1 cellular context compared by ENCODE assay signal in genomic region chr1:58358311-58358710, GRCh38.
TF ChIP-seq lines count a peak whose summit lies in the region.

No MANE protein-coding gene starts in this region.

TF ChIP-seq in HEK293, 187 proteins besides CTCF, POLR2A, EP300 and RAD21 (continued from another document):
- TF ChIP-seq ZNF280C (tag by site-specific recombination; IDR thresholded peaks at IDR 0.05) (no peak), ZNF629 (tag by site-specific recombination; IDR thresholded peaks at IDR 0.05) (no peak), ZNF366 (tag by site-specific recombination; conservative IDR thresholded peaks at IDR 0.05) (0 out of 2 replicates have a peak, but pooled peaks have one; percentile 24), ZNF645 (tag by site-specific recombination; IDR thresholded peaks at IDR 0.05) (no peak), ZNF155 (tag by site-specific recombination; IDR thresholded peaks at IDR 0.05) (no peak), ZNF133 (tag by site-specific recombination; IDR thresholded peaks at IDR 0.05) (no peak), ZNF514 (tag by site-specific recombination; IDR thresholded peaks at IDR 0.05) (no peak), ZNF621 (tag by site-specific recombination; IDR thresholded peaks at IDR 0.05) (no peak), ZNF529 (tag by site-specific recombination; IDR thresholded peaks at IDR 0.05; ENCODE audit: insufficient replicate concordance) (no peak), ZNF335 (tag by site-specific recombination; conservative IDR thresholded peaks at IDR 0.05) (no peak), ZNF654 (tag by site-specific recombination; IDR thresholded peaks at IDR 0.05; ENCODE audit: low read depth) (no peak), ZNF626 (tag by site-specific recombination; IDR thresholded peaks at IDR 0.05) (no peak), YY2 (tag by site-specific recombination; IDR thresholded peaks at IDR 0.05) (no peak), SP7 (tag by site-specific recombination; IDR thresholded peaks at IDR 0.05) (no peak), SCRT2 (tag by site-specific recombination; IDR thresholded peaks at IDR 0.05) (peak; percentile 91), ZIC2 (tag by site-specific recombination; IDR thresholded peaks at IDR 0.05) (no peak), ZNF423 (tag by site-specific recombination; IDR thresholded peaks at IDR 0.05) (no peak), WT1 (tag by site-specific recombination; IDR thresholded peaks at IDR 0.05) (no peak), ZBTB44 (tag by site-specific recombination; IDR thresholded peaks at IDR 0.05) (no peak), ZNF518A (tag by site-specific recombination; conservative IDR thresholded peaks at IDR 0.05; ENCODE audit: low read depth) (no peak), ZSCAN4 (tag by site-specific recombination; IDR thresholded peaks at IDR 0.05) (no peak), ZNF449 (tag by site-specific recombination; IDR thresholded peaks at IDR 0.05) (no peak), KLF1 (tag by site-specific recombination; IDR thresholded peaks at IDR 0.05) (no peak), ZNF24 (tag by site-specific recombination; IDR thresholded peaks at IDR 0.05) (0 out of 2 replicates have a peak, but pooled peaks have one; percentile 45), ZNF560 (tag by site-specific recombination; IDR thresholded peaks at IDR 0.05; ENCODE audit: borderline replicate concordance) (no peak), ZNF16 (tag by site-specific recombination; IDR thresholded peaks at IDR 0.05; ENCODE audit: low read depth) (no peak), ZNF530 (tag by site-specific recombination; IDR thresholded peaks at IDR 0.05; ENCODE audit: low read depth) (no peak), ZNF501 (tag by site-specific recombination; IDR thresholded peaks at IDR 0.05) (no peak), FEZF1 (tag by site-specific recombination; IDR thresholded peaks at IDR 0.05) (no peak), PRDM4 (tag by site-specific recombination; IDR thresholded peaks at IDR 0.05) (no peak), ZNF623 (tag by site-specific recombination; IDR thresholded peaks at IDR 0.05) (no peak), PRDM1 (tag by site-specific recombination; IDR thresholded peaks at IDR 0.05) (peak; percentile 78), KLF7 (tag by site-specific recombination; IDR thresholded peaks at IDR 0.05; ENCODE audit: borderline replicate concordance) (no peak)
